26 cellular contexts compared by ENCODE assay signal in the genomic region with DNA sequence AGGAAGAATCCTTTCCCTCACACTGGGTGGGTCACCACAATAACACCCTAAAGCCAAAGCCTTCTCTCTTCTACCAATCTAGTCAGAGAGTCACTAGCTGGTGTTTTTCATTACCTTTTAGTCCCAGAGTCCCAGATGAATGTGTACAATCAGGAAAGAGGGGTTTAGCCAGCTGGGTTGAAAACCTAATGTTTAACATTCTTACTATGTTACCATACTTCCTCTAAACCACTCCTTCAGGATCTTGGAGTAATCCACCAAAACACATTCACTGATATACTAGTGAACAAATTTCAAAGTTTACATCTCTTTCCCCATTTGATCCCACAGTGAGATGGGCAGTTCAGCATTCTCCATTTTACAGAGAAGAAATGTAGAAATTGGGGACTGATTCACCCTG. TPM values are rescaled to one million over a fixed set of nuclear protein-coding genes. Genes with fewer than 3 reads are reported as not detected.
DNase-seq lines count a peak whose midpoint lies in the region; ATAC-seq, FAIRE-seq and TF ChIP-seq lines count a peak whose summit lies in the region.
"Had no signal": no experiment of that assay in that cellular context is flagged by ENCODE, and none has a peak within 500 bp of the region (broad histone marks: within the 10 kb centered on the region; RNA-seq: fewer than 3 reads in every experiment).

No MANE protein-coding gene starts in this region.

- H3K36me3 ChIP-seq in adipocyte (ENCODE audit: control insufficient read depth, insufficient read depth, low read length, severe bottlenecking) = no peaks in the 10 kb centered on the region
- H3K36me3 ChIP-seq: ascending aorta, ovary, suprapubic skin, vagina had no signal

- POLR2A ChIA-PET in AG04449 (lab: Yijun Ruan, JAX) = no interaction called here

- TF ChIP-seq CTCF in AG04449 (IDR thresholded peaks at IDR 0.05; ENCODE audit: insufficient read depth, low read length, missing control alignments) (no peak), fibroblast of the aortic adventitia (IDR thresholded peaks at IDR 0.05; ENCODE audit: insufficient read depth, low read length) (no peak)

- H3K4me3 ChIP-seq in AG04449 (ENCODE audit: low read depth, low read length) = no peak overlapping the region
- no peak overlapping the region for H3K4me3 ChIP-seq in adipocyte (ENCODE audit: low read length)
- no peak overlapping the region for H3K4me3 ChIP-seq in fibroblast of the aortic adventitia (ENCODE audit: low read depth, low read length)
- H3K4me3 ChIP-seq: ascending aorta, GM23338, ovary, suprapubic skin, vagina had no signal

- H3K27me3 ChIP-seq in adipocyte (replicated peaks; ENCODE audit: control insufficient read depth, insufficient read depth, low read length) = no peaks in the 10 kb centered on the region
- H3K27me3 ChIP-seq: ascending aorta, ovary, suprapubic skin, vagina had no signal

- FAIRE-seq in frontal cortex (lab: Jason Lieb, UNC) = no peak
- FAIRE-seq: A204.1, G401.6 had no signal

- CTCF ChIA-PET in AG04449 (lab: Yijun Ruan, JAX) = interaction anchor here (1.6 kb wide), 1 partner anchor 61 kb away, joined by 4 read pairs; no protein-coding TSS in a partner anchor

- H3K4me1 ChIP-seq in adipocyte (ENCODE audit: control insufficient read depth, insufficient read depth, low read length) = peaks cover 4% of the 10 kb centered on the region
- H3K4me1 ChIP-seq: ascending aorta, suprapubic skin, vagina had no signal

- no peak overlapping the region for H3K9ac ChIP-seq in adipocyte (ENCODE audit: low read length)

- DNase-seq in AG04449 (ENCODE audit: low read depth, low spot score) (peak; percentile 7), GM03348 (ENCODE audit: low spot score) (peak; percentile 43), adipocyte (ENCODE audit: low read depth) (peak; percentile 52), fibroblast of the aortic adventitia (ENCODE audit: low read depth) (peak; percentile 45), NCI-H524 treated with DMSO at 0.1 percent for 48 hours (lab: John Stamatoyannopoulos, UW) (no peak), NCI-H2081 (lab: John Stamatoyannopoulos, UW) (no peak), frontal cortex (ENCODE audit: low spot score in 2 of 2) (no peak)
- DNase-seq: activated naive CD4-positive, alpha-beta T cell treated with anti-CD3 and anti-CD28 coated beads for 36 hours; activated T-cell treated with anti-CD3 and anti-CD28 coated beads, Interleukin-2, amount 50 U/mL, for 24 hours; effector CD4-positive, alpha-beta T cell; mesendoderm; naive thymus-derived CD4-positive, alpha-beta T cell; NCI-H1092; NCI-H524; ovary; T1000 had no signal

- no peaks in the 10 kb centered on the region for H3K9me3 ChIP-seq in adipocyte (ENCODE audit: control insufficient read depth, low read length)
- H3K9me3 ChIP-seq: ascending aorta, ovary, suprapubic skin, vagina had no signal

- no peak for ATAC-seq in HG03378 (IDR thresholded peaks at IDR 0.05; ENCODE audit: unreplicated experiment)
- ATAC-seq: GM23338; naive thymus-derived CD4-positive, alpha-beta T cell; sciatic nerve; stimulated activated effector memory CD8-positive, alpha-beta T cell treated with anti-CD3 and anti-CD28 coated beads, Interleukin-12 subunit alpha, Interleukin-12 subunit beta, amount 100 ng/mL, for 72 hours had no signal

RNA-seq across cellular contexts. Expression of a gene that starts 9.7 kb away (rescaled TPM):
- 1.8 and 3.6 TPM in 2 replicates for total RNA-seq in fibroblast of the aortic adventitia (ENCODE audit: low replicate concordance)
- 0.82 TPM for total RNA-seq in frontal cortex
- total RNA-seq: ascending aorta, HT-29 had no signal

Comparison
In these comparisons a context has a peak if more than half of its experiments do, and no peak if none do; other contexts are left out.
1. DNase-seq: peak in AG04449 (single experiment), GM03348 (single experiment), adipocyte (single experiment) and fibroblast of the aortic adventitia (single experiment); none in NCI-H524 treated with DMSO at 0.1 percent for 48 hours (single experiment), NCI-H2081 (0 of 2) and frontal cortex (0 of 2).